ENCODE assay signal across 2 cellular contexts in the genomic region with DNA sequence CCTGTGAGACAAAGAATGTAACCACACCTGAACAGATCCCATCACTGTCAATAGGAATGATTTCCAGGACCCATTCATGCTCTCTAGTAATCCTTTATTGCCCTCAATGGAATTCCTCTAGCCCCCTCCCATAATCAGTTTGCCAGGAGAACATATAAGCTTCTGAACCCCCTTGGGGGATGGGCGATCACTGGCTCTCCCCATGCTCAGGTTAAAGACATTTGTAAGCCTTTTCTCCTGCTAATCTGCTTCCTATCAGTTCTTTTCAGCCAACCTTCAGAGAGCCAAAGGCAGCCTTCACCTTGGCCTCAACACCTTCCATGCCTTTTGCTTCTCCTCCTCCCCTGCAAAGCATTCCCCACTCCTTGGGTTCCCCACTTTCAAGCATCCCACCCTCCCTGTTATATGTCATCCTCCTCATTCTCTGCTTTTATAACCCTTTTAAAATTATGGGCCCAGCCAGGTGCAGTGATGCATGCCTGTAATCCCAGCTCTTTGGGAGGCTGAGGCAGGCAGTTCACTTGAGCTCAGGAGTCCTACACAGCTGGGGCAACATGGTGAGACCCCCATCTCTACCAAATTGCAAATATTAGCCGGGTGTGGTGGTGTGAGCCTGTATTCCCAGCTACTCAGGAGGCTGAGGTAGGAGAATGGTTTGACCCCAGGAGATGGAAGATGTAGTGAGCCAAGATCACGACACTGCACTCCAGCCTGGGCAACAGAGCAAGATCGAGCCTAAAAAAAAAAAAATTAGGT.
TF ChIP-seq lines count a peak whose summit lies in the region.

No MANE protein-coding gene starts in this region.

TF ChIP-seq in GM23338, 12 proteins besides CTCF, POLR2A, EP300 and RAD21:
- TF ChIP-seq, protein P1, sequence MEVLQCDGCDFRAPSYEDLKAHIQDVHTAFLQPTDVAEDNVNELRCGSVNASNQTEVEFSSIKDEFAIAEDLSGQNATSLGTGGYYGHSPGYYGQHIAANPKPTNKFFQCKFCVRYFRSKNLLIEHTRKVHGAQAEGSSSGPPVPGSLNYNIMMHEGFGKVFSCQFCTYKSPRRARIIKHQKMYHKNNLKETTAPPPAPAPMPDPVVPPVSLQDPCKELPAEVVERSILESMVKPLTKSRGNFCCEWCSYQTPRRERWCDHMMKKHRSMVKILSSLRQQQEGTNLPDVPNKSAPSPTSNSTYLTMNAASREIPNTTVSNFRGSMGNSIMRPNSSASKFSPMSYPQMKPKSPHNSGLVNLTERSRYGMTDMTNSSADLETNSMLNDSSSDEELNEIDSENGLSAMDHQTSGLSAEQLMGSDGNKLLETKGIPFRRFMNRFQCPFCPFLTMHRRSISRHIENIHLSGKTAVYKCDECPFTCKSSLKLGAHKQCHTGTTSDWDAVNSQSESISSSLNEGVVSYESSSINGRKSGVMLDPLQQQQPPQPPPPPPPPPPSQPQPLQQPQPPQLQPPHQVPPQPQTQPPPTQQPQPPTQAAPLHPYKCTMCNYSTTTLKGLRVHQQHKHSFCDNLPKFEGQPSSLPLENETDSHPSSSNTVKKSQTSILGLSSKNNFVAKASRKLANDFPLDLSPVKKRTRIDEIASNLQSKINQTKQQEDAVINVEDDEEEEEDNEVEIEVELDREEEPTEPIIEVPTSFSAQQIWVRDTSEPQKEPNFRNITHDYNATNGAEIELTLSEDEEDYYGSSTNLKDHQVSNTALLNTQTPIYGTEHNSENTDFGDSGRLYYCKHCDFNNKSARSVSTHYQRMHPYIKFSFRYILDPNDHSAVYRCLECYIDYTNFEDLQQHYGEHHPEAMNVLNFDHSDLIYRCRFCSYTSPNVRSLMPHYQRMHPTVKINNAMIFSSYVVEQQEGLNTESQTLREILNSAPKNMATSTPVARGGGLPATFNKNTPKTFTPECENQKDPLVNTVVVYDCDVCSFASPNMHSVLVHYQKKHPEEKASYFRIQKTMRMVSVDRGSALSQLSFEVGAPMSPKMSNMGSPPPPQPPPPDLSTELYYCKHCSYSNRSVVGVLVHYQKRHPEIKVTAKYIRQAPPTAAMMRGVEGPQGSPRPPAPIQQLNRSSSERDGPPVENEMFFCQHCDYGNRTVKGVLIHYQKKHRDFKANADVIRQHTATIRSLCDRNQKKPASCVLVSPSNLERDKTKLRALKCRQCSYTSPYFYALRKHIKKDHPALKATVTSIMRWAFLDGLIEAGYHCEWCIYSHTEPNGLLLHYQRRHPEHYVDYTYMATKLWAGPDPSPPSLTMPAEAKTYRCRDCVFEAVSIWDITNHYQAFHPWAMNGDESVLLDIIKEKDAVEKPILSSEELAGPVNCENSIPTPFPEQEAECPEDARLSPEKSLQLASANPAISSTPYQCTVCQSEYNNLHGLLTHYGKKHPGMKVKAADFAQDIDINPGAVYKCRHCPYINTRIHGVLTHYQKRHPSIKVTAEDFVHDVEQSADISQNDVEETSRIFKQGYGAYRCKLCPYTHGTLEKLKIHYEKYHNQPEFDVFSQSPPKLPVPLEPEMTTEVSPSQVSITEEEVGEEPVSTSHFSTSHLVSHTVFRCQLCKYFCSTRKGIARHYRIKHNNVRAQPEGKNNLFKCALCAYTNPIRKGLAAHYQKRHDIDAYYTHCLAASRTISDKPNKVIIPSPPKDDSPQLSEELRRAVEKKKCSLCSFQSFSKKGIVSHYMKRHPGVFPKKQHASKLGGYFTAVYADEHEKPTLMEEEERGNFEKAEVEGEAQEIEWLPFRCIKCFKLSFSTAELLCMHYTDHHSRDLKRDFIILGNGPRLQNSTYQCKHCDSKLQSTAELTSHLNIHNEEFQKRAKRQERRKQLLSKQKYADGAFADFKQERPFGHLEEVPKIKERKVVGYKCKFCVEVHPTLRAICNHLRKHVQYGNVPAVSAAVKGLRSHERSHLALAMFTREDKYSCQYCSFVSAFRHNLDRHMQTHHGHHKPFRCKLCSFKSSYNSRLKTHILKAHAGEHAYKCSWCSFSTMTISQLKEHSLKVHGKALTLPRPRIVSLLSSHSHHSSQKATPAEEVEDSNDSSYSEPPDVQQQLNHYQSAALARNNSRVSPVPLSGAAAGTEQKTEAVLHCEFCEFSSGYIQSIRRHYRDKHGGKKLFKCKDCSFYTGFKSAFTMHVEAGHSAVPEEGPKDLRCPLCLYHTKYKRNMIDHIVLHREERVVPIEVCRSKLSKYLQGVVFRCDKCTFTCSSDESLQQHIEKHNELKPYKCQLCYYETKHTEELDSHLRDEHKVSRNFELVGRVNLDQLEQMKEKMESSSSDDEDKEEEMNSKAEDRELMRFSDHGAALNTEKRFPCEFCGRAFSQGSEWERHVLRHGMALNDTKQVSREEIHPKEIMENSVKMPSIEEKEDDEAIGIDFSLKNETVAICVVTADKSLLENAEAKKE (CRISPR knock-in tag; IDR thresholded peaks at IDR 0.05): peak; percentile 92
- TF ChIP-seq NANOG (IDR thresholded peaks at IDR 0.05; ENCODE audit: borderline replicate concordance) (peak; percentile 48; the same call in 1 of the 2 replicates), EZH2phosphoT487 (IDR thresholded peaks at IDR 0.05; ENCODE audit: unreplicated experiment) (no peak), CREB1 (CRISPR knock-in tag; IDR thresholded peaks at IDR 0.05; ENCODE audit: low read depth) (no peak; the same call in 1 of the 2 replicates)
- TF ChIP-seq, protein P2, sequence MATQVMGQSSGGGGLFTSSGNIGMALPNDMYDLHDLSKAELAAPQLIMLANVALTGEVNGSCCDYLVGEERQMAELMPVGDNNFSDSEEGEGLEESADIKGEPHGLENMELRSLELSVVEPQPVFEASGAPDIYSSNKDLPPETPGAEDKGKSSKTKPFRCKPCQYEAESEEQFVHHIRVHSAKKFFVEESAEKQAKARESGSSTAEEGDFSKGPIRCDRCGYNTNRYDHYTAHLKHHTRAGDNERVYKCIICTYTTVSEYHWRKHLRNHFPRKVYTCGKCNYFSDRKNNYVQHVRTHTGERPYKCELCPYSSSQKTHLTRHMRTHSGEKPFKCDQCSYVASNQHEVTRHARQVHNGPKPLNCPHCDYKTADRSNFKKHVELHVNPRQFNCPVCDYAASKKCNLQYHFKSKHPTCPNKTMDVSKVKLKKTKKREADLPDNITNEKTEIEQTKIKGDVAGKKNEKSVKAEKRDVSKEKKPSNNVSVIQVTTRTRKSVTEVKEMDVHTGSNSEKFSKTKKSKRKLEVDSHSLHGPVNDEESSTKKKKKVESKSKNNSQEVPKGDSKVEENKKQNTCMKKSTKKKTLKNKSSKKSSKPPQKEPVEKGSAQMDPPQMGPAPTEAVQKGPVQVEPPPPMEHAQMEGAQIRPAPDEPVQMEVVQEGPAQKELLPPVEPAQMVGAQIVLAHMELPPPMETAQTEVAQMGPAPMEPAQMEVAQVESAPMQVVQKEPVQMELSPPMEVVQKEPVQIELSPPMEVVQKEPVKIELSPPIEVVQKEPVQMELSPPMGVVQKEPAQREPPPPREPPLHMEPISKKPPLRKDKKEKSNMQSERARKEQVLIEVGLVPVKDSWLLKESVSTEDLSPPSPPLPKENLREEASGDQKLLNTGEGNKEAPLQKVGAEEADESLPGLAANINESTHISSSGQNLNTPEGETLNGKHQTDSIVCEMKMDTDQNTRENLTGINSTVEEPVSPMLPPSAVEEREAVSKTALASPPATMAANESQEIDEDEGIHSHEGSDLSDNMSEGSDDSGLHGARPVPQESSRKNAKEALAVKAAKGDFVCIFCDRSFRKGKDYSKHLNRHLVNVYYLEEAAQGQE (IDR thresholded peaks at IDR 0.05; ENCODE audit: unreplicated experiment): no peak

TF ChIP-seq in WTC11, 78 proteins besides CTCF, POLR2A, EP300 and RAD21 (continued from another document):
- TF ChIP-seq ERG (CRISPR knock-in tag; IDR thresholded peaks at IDR 0.05) (no peak), ATF1 (CRISPR knock-in tag; IDR thresholded peaks at IDR 0.05) (no peak), SOX15 (CRISPR knock-in tag; IDR thresholded peaks at IDR 0.05) (no peak), SMAD4 (CRISPR knock-in tag; IDR thresholded peaks at IDR 0.05) (no peak), ZNF423 (CRISPR knock-in tag; IDR thresholded peaks at IDR 0.05) (no peak), ZBTB21 (CRISPR knock-in tag; IDR thresholded peaks at IDR 0.05; ENCODE audit: borderline replicate concordance) (no peak), MXD4 (CRISPR knock-in tag; IDR thresholded peaks at IDR 0.05; ENCODE audit: borderline replicate concordance) (no peak), NFE2L1 (CRISPR knock-in tag; IDR thresholded peaks at IDR 0.05) (0 out of 2 replicates have a peak, but pooled peaks have one; percentile 19), ZNF121 (CRISPR knock-in tag; IDR thresholded peaks at IDR 0.05) (peak; percentile 93), USF2 (CRISPR knock-in tag; IDR thresholded peaks at IDR 0.05) (no peak), ZNF232 (CRISPR knock-in tag; IDR thresholded peaks at IDR 0.05) (no peak), MLX (CRISPR knock-in tag; IDR thresholded peaks at IDR 0.05) (no peak), PRRX2 (CRISPR knock-in tag; IDR thresholded peaks at IDR 0.05) (no peak), NFYB (CRISPR knock-in tag; conservative IDR thresholded peaks at IDR 0.05; ENCODE audit: low read depth) (no peak), GTF2I (CRISPR knock-in tag; conservative IDR thresholded peaks at IDR 0.05) (no peak), TEAD1 (CRISPR knock-in tag; IDR thresholded peaks at IDR 0.05) (peak; percentile 44; the same call in 1 of the 2 replicates), MYBL2 (CRISPR knock-in tag; IDR thresholded peaks at IDR 0.05) (no peak), ESRRA (CRISPR knock-in tag; IDR thresholded peaks at IDR 0.05; ENCODE audit: borderline replicate concordance) (no peak), ZNF138 (CRISPR knock-in tag; conservative IDR thresholded peaks at IDR 0.05) (no peak)
- TF ChIP-seq, protein P3, sequence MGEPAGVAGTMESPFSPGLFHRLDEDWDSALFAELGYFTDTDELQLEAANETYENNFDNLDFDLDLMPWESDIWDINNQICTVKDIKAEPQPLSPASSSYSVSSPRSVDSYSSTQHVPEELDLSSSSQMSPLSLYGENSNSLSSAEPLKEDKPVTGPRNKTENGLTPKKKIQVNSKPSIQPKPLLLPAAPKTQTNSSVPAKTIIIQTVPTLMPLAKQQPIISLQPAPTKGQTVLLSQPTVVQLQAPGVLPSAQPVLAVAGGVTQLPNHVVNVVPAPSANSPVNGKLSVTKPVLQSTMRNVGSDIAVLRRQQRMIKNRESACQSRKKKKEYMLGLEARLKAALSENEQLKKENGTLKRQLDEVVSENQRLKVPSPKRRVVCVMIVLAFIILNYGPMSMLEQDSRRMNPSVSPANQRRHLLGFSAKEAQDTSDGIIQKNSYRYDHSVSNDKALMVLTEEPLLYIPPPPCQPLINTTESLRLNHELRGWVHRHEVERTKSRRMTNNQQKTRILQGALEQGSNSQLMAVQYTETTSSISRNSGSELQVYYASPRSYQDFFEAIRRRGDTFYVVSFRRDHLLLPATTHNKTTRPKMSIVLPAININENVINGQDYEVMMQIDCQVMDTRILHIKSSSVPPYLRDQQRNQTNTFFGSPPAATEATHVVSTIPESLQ (CRISPR knock-in tag; IDR thresholded peaks at IDR 0.05): no peak
- TF ChIP-seq, protein P4, sequence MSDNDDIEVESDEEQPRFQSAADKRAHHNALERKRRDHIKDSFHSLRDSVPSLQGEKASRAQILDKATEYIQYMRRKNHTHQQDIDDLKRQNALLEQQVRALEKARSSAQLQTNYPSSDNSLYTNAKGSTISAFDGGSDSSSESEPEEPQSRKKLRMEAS (CRISPR knock-in tag; IDR thresholded peaks at IDR 0.05): no peak
TF ChIP-seq in WTC11: peak in this region for 4.
